1 cellular context compared by ENCODE assay signal in the genomic region with DNA sequence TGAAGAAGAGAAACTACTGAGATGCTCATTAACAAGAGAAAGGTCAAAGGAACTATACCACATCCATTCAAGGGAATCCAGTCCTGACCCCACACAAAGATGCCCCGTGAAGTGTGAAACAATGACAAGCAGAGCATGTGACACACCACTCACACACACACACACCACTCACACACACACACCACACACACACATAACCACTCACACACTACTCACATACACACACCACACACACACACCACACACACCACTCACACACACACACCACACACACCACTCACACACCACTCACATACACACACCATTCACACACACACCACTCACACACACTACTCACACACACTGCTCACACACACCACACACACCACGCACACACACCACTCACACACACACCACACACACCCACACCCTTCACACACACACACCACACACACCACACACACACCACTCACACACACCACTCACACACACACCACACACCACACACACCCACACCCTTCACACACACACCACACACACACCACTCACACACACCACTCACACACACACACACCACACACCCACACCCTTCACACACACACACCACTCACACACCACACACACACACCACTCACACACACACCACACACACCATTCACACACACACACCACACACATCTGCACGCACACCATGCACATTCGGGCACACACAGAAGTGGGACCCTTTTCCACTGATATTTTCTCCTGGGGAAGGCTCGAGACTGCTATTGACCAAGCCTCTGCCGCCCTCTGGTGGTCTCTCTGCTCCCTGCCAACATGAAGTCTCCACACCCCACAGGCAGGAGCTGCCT.
A peak's percentile ranks its signal among the peaks of the same experiment; 100 is the strongest.
TF ChIP-seq lines count a peak whose summit lies in the region.

No MANE protein-coding gene starts in this region.

TF ChIP-seq in HepG2, 621 proteins besides CTCF, POLR2A, EP300 and RAD21 (continued from another document):
- peak in 1 of 2 experiments; percentile 51; a peak in 1 of 4 replicates for TF ChIP-seq HMGXB4 (CRISPR knock-in tag; IDR thresholded peaks at IDR 0.05; ENCODE audit: borderline replicate concordance in 1 of 2, low read depth in 1 of 2)
- peak; percentile 36; the same call in 1 of the 2 replicates for TF ChIP-seq KDM2A (CRISPR knock-in tag; IDR thresholded peaks at IDR 0.05; ENCODE audit: borderline replicate concordance, low read depth)
